In genomic region chr4:165328708-165329107, GRCh38 we compare ENCODE assay signal across 8 cellular contexts. TPM values are rescaled to one million over a fixed set of nuclear protein-coding genes. Genes with fewer than 3 reads are reported as not detected.
A peak's percentile ranks its signal among the peaks of the same experiment; 100 is the strongest.
DNase-seq lines count a peak whose midpoint lies in the region; ATAC-seq and TF ChIP-seq lines count a peak whose summit lies in the region.
"Had no signal": no experiment of that assay in that cellular context is flagged by ENCODE, and none has a peak within 500 bp of the region (broad histone marks: within the 10 kb centered on the region; RNA-seq: fewer than 3 reads in every experiment).

No MANE protein-coding gene starts in this region.

- H3K4me3 ChIP-seq in HL-60 (replicated peaks; ENCODE audit: insufficient read depth, low read length) = peak overlapping the region; percentile 64
- peak overlapping the region; percentile 83 for H3K4me3 ChIP-seq in WERI-Rb-1 (ENCODE audit: low read depth, low read length)
- H3K4me3 ChIP-seq in iPS-20b (ENCODE audit: low read length) = peak overlapping the region; percentile 95
- H3K4me3 ChIP-seq in stomach smooth muscle (ENCODE audit: low read length in 2 of 2) = peak overlapping the region; percentile 94 to 98
- H3K4me3 ChIP-seq in gastroesophageal sphincter = peak overlapping the region in 1 of 2 donors; percentile 94

- no peak for ATAC-seq in gastroesophageal sphincter
- ATAC-seq in activated CD8-positive, alpha-beta T cell treated with anti-CD3 and anti-CD28 coated beads, Interleukin-2, amount 10 ng/mL, durations not matched to agents 7 days and 5 days = no peak
- ATAC-seq: activated naive CD4-positive, alpha-beta T cell treated with anti-CD3 and anti-CD28 coated beads, Interleukin-2, amount 50 U/mL, for 72 hours had no signal

- H3K36me3 ChIP-seq in WERI-Rb-1 (peaks cover 38% of the 10 kb centered on the region), iPS-20b (ENCODE audit: insufficient read depth, low read depth, low read length) (peaks cover 36% of the 10 kb centered on the region), stomach smooth muscle (ENCODE audit: control insufficient read depth in 2 of 2, insufficient read depth in 2 of 2, low read length in 2 of 2) (no peaks in the 10 kb centered on the region), gastroesophageal sphincter (peaks cover 0 to 3% of the 10 kb centered on the region in 2 donors)

- TF ChIP-seq POLR2A in gastroesophageal sphincter (IDR thresholded peaks at IDR 0.05) = no peak

- H3K9ac ChIP-seq in iPS-20b (ENCODE audit: low read depth, low read length) (peak overlapping the region; percentile 96; the same call in 1 of the 2 replicates), stomach smooth muscle (ENCODE audit: low read length in 2 of 2) (peak overlapping the region in 1 of 2 donors; percentile 80)

- H3K4me1 Mint-ChIP-seq in activated CD8-positive, alpha-beta T cell treated with anti-CD3 and anti-CD28 coated beads, Interleukin-2, amount 10 ng/mL, durations not matched to agents 7 days and 5 days (ENCODE audit: low read depth) = peaks cover 45% of the 10 kb centered on the region

- no peak for TF ChIP-seq EP300 in gastroesophageal sphincter (IDR thresholded peaks at IDR 0.05)

- no peak for TF ChIP-seq CTCF in HL-60 (IDR thresholded peaks at IDR 0.05; ENCODE audit: insufficient read depth, low read length)
- TF ChIP-seq CTCF in WERI-Rb-1 (IDR thresholded peaks at IDR 0.05; ENCODE audit: low read depth, low read length) = no peak
- TF ChIP-seq CTCF in gastroesophageal sphincter (IDR thresholded peaks at IDR 0.05) = no peak

- peaks cover 38% of the 10 kb centered on the region for H3K36me3 Mint-ChIP-seq in activated CD8-positive, alpha-beta T cell treated with anti-CD3 and anti-CD28 coated beads, Interleukin-2, amount 10 ng/mL, durations not matched to agents 7 days and 5 days (ENCODE audit: low read depth)

- WGBS in gastroesophageal sphincter (ENCODE audit: low coverage in 1 of 2), 2 donors = 34% methylated on average over 4 of the region's 4 CpGs

- POLR2A ChIA-PET in activated CD8-positive, alpha-beta T cell treated with anti-CD3 and anti-CD28 coated beads, Interleukin-2, amount 10 ng/mL, durations not matched to agents 7 days and 5 days (lab: Charles Lee) = no interaction called here

- H3K9me3 ChIP-seq in WERI-Rb-1 (ENCODE audit: severe bottlenecking) = no peaks in the 10 kb centered on the region
- no peaks in the 10 kb centered on the region for H3K9me3 ChIP-seq in iPS-20b (ENCODE audit: insufficient read depth, low read depth, low read length)
- H3K9me3 ChIP-seq in stomach smooth muscle (ENCODE audit: control insufficient read depth in 2 of 2, low read length in 2 of 2) = no peaks in the 10 kb centered on the region
- no peaks in the 10 kb centered on the region for H3K9me3 ChIP-seq in gastroesophageal sphincter

- H3K27ac Mint-ChIP-seq in activated CD8-positive, alpha-beta T cell treated with anti-CD3 and anti-CD28 coated beads, Interleukin-2, amount 10 ng/mL, durations not matched to agents 7 days and 5 days = no peak overlapping the region
- H3K27ac Mint-ChIP-seq: activated naive CD4-positive, alpha-beta T cell treated with anti-CD3 and anti-CD28 coated beads, Interleukin-2, amount 50 U/mL, for 72 hours had no signal

- CTCF ChIA-PET in activated CD8-positive, alpha-beta T cell treated with anti-CD3 and anti-CD28 coated beads, Interleukin-2, amount 10 ng/mL, durations not matched to agents 7 days and 5 days (lab: Charles Lee) = interaction anchor here (1.1 kb wide), 1 partner anchor 34 kb away, joined by 3 read pairs; no protein-coding TSS in a partner anchor

- no peaks in the 10 kb centered on the region for H3K27me3 Mint-ChIP-seq in activated CD8-positive, alpha-beta T cell treated with anti-CD3 and anti-CD28 coated beads, Interleukin-2, amount 10 ng/mL, durations not matched to agents 7 days and 5 days (ENCODE audit: low read depth)

- DNase-seq in HL-60 (ENCODE audit: low read depth in 1 of 2, low spot score in 1 of 2) (no peak), WERI-Rb-1 (no peak)
- no peak for DNase-seq in activated CD8-positive, alpha-beta T cell treated with anti-CD3 and anti-CD28 coated beads, Interleukin-2, amount 10 ng/mL, durations not matched to agents 7 days and 5 days
- DNase-seq in central memory CD4-positive, alpha-beta T cell = no peak

- H3K27me3 ChIP-seq in HL-60 (ENCODE audit: insufficient read depth, poor library complexity, severe bottlenecking) (no peaks in the 10 kb centered on the region), WERI-Rb-1 (ENCODE audit: insufficient read depth, low read depth, severe bottlenecking) (no peaks in the 10 kb centered on the region), iPS-20b (ENCODE audit: insufficient read depth, low read length) (no peaks in the 10 kb centered on the region), stomach smooth muscle (ENCODE audit: control insufficient read depth in 1 of 2, insufficient read depth in 2 of 2, low read length in 2 of 2) (no peaks in the 10 kb centered on the region), gastroesophageal sphincter (no peaks in the 10 kb centered on the region)

- H3K27ac ChIP-seq in HL-60 (replicated peaks) (peak overlapping the region; percentile 65; the same call in 1 of the 2 replicates), WERI-Rb-1 (no peak overlapping the region; the same call in 1 of the 2 replicates), iPS-20b (ENCODE audit: low read length) (peak overlapping the region; percentile 84), stomach smooth muscle (ENCODE audit: low read length) (no peak overlapping the region), gastroesophageal sphincter (no peak overlapping the region)

- H3K4me3 Mint-ChIP-seq in activated CD8-positive, alpha-beta T cell treated with anti-CD3 and anti-CD28 coated beads, Interleukin-2, amount 10 ng/mL, durations not matched to agents 7 days and 5 days = no peak overlapping the region

- H3K4me1 ChIP-seq in iPS-20b (ENCODE audit: insufficient read depth, low read length) = peaks cover 31% of the 10 kb centered on the region
- peaks cover 5% of the 10 kb centered on the region for H3K4me1 ChIP-seq in stomach smooth muscle (ENCODE audit: control insufficient read depth, insufficient read depth, low read length)
- H3K4me1 ChIP-seq in gastroesophageal sphincter = peaks cover 0 to 23% (median 5%) of the 10 kb centered on the region in 3 donors

- no peaks in the 10 kb centered on the region for H3K9me3 Mint-ChIP-seq in activated CD8-positive, alpha-beta T cell treated with anti-CD3 and anti-CD28 coated beads, Interleukin-2, amount 10 ng/mL, durations not matched to agents 7 days and 5 days (ENCODE audit: insufficient read depth)
- H3K9me3 Mint-ChIP-seq: activated naive CD4-positive, alpha-beta T cell treated with anti-CD3 and anti-CD28 coated beads, Interleukin-2, amount 50 U/mL, for 72 hours had no signal

RNA-seq across cellular contexts. Expression of gene MSMO1, which starts 1.2 kb away (rescaled TPM):
- total RNA-seq in gastroesophageal sphincter = 10 to 100 TPM; 10.4 to 34.7 (median 13.9) TPM
- total RNA-seq in activated CD8-positive, alpha-beta T cell treated with anti-CD3 and anti-CD28 coated beads, Interleukin-2, amount 10 ng/mL, durations not matched to agents 7 days and 5 days = 10 to 100 TPM; 47.4 to 51.6 TPM

RNA-seq across cellular contexts. Expression of gene CPE, which starts 50.1 kb away (rescaled TPM):
- total RNA-seq in gastroesophageal sphincter = 100 to 1,000 TPM; 126 to 272 (median 201) TPM
- total RNA-seq in activated CD8-positive, alpha-beta T cell treated with anti-CD3 and anti-CD28 coated beads, Interleukin-2, amount 10 ng/mL, durations not matched to agents 7 days and 5 days = not detected
- total RNA-seq: activated naive CD4-positive, alpha-beta T cell treated with anti-CD3 and anti-CD28 coated beads, Interleukin-2, amount 50 U/mL, for 72 hours had no signal

Comparison
In these comparisons a context has a peak if more than half of its experiments do, and no peak if none do; other contexts are left out.
1. H3K27ac ChIP-seq: peak in HL-60 (single experiment) and iPS-20b (single experiment); none in WERI-Rb-1 (single experiment), stomach smooth muscle (single experiment) and gastroesophageal sphincter (0 of 4).
2. RNA of gene CPE, which starts 50.1 kb away (total RNA-seq): 126 to 272 TPM in gastroesophageal sphincter; not detected in activated CD8-positive, alpha-beta T cell treated with anti-CD3 and anti-CD28 coated beads, Interleukin-2, amount 10 ng/mL, durations not matched to agents 7 days and 5 days; every median in the first group is over 100 times any median in the second.